12 cellular contexts compared by ENCODE assay signal in the genomic region with DNA sequence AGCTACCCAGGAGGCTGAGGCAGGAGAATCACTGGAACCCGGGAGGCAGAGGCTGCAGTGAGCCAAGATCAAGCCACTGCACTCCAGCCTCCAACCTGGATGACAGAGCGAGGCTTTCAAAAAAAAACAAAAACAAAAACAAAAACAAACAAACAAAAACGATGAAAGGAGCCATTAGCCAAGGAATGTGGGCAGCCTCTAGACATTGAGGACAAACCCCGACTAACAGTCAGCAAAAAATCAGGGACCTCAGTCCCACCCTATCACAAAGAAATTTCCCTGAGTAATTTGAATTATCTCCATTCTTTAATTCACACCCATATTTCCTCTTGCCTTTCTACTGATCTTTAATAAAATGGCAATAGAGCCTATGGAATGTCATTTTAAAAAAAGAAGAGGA.
DNase-seq lines count a peak whose midpoint lies in the region; ATAC-seq, FAIRE-seq and TF ChIP-seq lines count a peak whose summit lies in the region.
"Had no signal": no experiment of that assay in that cellular context is flagged by ENCODE, and none has a peak within 500 bp of the region (broad histone marks: within the 10 kb centered on the region; RNA-seq: fewer than 3 reads in every experiment).

No MANE protein-coding gene starts in this region.

- H3K9ac ChIP-seq in HUES6 (ENCODE audit: low read length): peak overlapping the region; percentile 8

- POLR2A ChIA-PET in A549 (lab: Yijun Ruan, JAX): no interaction called here
- POLR2A ChIA-PET in naive thymus-derived CD4-positive, alpha-beta T cell (lab: Charles Lee): no interaction called here

- H3K4me3 ChIP-seq in A549: no peak overlapping the region
- peak overlapping the region; percentile 5; the same call in 1 of the 2 replicates for H3K4me3 ChIP-seq in HUES6 (ENCODE audit: low read depth, low read length)
- H3K4me3 ChIP-seq in ascending aorta: no peak overlapping the region
- no peak overlapping the region for H3K4me3 ChIP-seq in naive thymus-derived CD4-positive, alpha-beta T cell (ENCODE audit: low read length)
- H3K4me3 ChIP-seq in dorsolateral prefrontal cortex: no peak overlapping the region
- H3K4me3 ChIP-seq: right atrium auricular region had no signal

- TF ChIP-seq EP300 in A549 (IDR thresholded peaks at IDR 0.05): no peak

- peaks cover 30% of the 10 kb centered on the region for H3K4me1 ChIP-seq in A549
- H3K4me1 ChIP-seq in HUES6 (ENCODE audit: control insufficient read depth, insufficient read depth, low read length): peaks cover 18% of the 10 kb centered on the region
- peaks cover 0 to 7% of the 10 kb centered on the region in 2 donors for H3K4me1 ChIP-seq in ascending aorta
- H3K4me1 ChIP-seq in naive thymus-derived CD4-positive, alpha-beta T cell (ENCODE audit: control insufficient read depth in 2 of 2, insufficient read depth in 2 of 2, low read length in 2 of 2): no peaks in the 10 kb centered on the region
- H3K4me1 ChIP-seq: right atrium auricular region had no signal

- H3K9me3 ChIP-seq in A549 (peaks cover 4% of the 10 kb centered on the region; the same call in 1 of the 3 replicates), HUES6 (ENCODE audit: control insufficient read depth, insufficient read depth, low read depth, low read length) (peaks cover 2% of the 10 kb centered on the region), ascending aorta (no peaks in the 10 kb centered on the region)
- H3K9me3 ChIP-seq in naive thymus-derived CD4-positive, alpha-beta T cell (ENCODE audit: control insufficient read depth in 2 of 3, low read length in 3 of 3): no peaks in the 10 kb centered on the region

- H3K27me3 Mint-ChIP-seq in naive thymus-derived CD4-positive, alpha-beta T cell: no peaks in the 10 kb centered on the region

- H3K27ac ChIP-seq in A549 (peak overlapping the region; percentile 61 to 75), HUES6 (ENCODE audit: low read depth, low read length) (peak overlapping the region; percentile 76; the same call in 1 of the 2 replicates), ascending aorta (peak overlapping the region; percentile 69 to 70), dorsolateral prefrontal cortex (peak overlapping the region in 4 of 59 donors; percentile 15 to 71 (median 30))
- H3K27ac ChIP-seq in naive thymus-derived CD4-positive, alpha-beta T cell (ENCODE audit: low read depth, low read length): no peak overlapping the region

- no peaks in the 10 kb centered on the region for H3K36me3 ChIP-seq in HUES6 (ENCODE audit: control insufficient read depth, insufficient read depth, low read length)
- H3K36me3 ChIP-seq in ascending aorta: peaks cover 0 to 11% of the 10 kb centered on the region in 2 donors
- peaks cover 0 to 17% (median 0%) of the 10 kb centered on the region in 3 experiments for H3K36me3 ChIP-seq in naive thymus-derived CD4-positive, alpha-beta T cell (ENCODE audit: control insufficient read depth in 2 of 3, insufficient read depth in 3 of 3, low read length in 3 of 3)

- H3K27me3 ChIP-seq in HUES6 (ENCODE audit: control insufficient read depth, insufficient read depth, low read length): no peaks in the 10 kb centered on the region
- no peaks in the 10 kb centered on the region for H3K27me3 ChIP-seq in ascending aorta
- H3K27me3 ChIP-seq in naive thymus-derived CD4-positive, alpha-beta T cell (ENCODE audit: control insufficient read depth in 2 of 2, insufficient read depth in 2 of 2, low read length in 2 of 2): no peaks in the 10 kb centered on the region
- H3K27me3 ChIP-seq in dorsolateral prefrontal cortex: no peaks in the 10 kb centered on the region
- H3K27me3 ChIP-seq: right atrium auricular region had no signal

- CTCF ChIA-PET in A549 (lab: Yijun Ruan, JAX): no interaction called here
- CTCF ChIA-PET in naive thymus-derived CD4-positive, alpha-beta T cell (lab: Charles Lee): interaction anchor here (0.6 kb wide), 1 partner anchor 53 kb away, joined by 5 read pairs; no protein-coding TSS in a partner anchor

- TF ChIP-seq CTCF in A549 (IDR thresholded peaks at IDR 0.05): no peak
- no peak for TF ChIP-seq CTCF in ascending aorta (IDR thresholded peaks at IDR 0.05)
- no peak for TF ChIP-seq CTCF in dorsolateral prefrontal cortex (IDR thresholded peaks at IDR 0.05 in 54 of 56, conservative IDR thresholded peaks at IDR 0.05 in 2 of 56; ENCODE audit: low read depth in 1 of 56, partially characterized antibody in 56 of 56)

- peak overlapping the region in 2 of 10 donors; percentile 6 to 60 for H3K4me3 Mint-ChIP-seq in naive thymus-derived CD4-positive, alpha-beta T cell

- peaks cover 0 to 44% (median 8%) of the 10 kb centered on the region in 7 donors for H3K4me1 Mint-ChIP-seq in naive thymus-derived CD4-positive, alpha-beta T cell

- H3K9me3 Mint-ChIP-seq in naive thymus-derived CD4-positive, alpha-beta T cell: peaks cover 0 to 4% (median under 1%) of the 10 kb centered on the region in 11 donors

- peak overlapping the region; percentile 73 for H3K4me2 ChIP-seq in A549

- H3K36me3 Mint-ChIP-seq in naive thymus-derived CD4-positive, alpha-beta T cell: peaks cover 7 to 41% (median 16%) of the 10 kb centered on the region in 5 donors

- DNase-seq in A549 (ENCODE audit: low read depth in 1 of 2, low spot score in 1 of 2) (peak in 1 of 2 experiments; percentile 5), ascending aorta (ENCODE audit: low spot score in 2 of 2) (no peak), SK-N-DZ (ENCODE audit: low spot score) (no peak), dorsolateral prefrontal cortex (no peak), COLO668 (lab: John Stamatoyannopoulos, UW; ENCODE audit: unreplicated experiment) (no peak)
- no peak for DNase-seq in naive thymus-derived CD4-positive, alpha-beta T cell
- DNase-seq: midbrain, SHP77 had no signal

- intact Hi-C loops in ascending aorta (cut with DNase I) (loop anchor here (2.0 to 10.0 kb wide), 2 partner anchors 76 to 116 kb away; a partner anchor contains a TSS), dorsolateral prefrontal cortex (cut with DNase I) (no loop called here)
- intact Hi-C loops in naive thymus-derived CD4-positive, alpha-beta T cell (cut with micrococcal nuclease): loop anchor here in 1 of 2 donors (1.0 to 5.0 kb wide), 4 partner anchors 34 to 137 kb away; a partner anchor contains a TSS

- no peak for TF ChIP-seq POLR2A in A549 (IDR thresholded peaks at IDR 0.05; ENCODE audit: low read length)

- peak overlapping the region in 5 of 9 donors; percentile 5 to 91 (median 85) for H3K27ac Mint-ChIP-seq in naive thymus-derived CD4-positive, alpha-beta T cell

- peak in 1 of 2 experiments; percentile 50; a peak in 3 of 6 replicates for ATAC-seq in A549
- ATAC-seq in naive thymus-derived CD4-positive, alpha-beta T cell: no peak
- ATAC-seq in GM18520 (IDR thresholded peaks at IDR 0.05; ENCODE audit: unreplicated experiment): no peak

- TF ChIP-seq RAD21 in A549 (conservative IDR thresholded peaks at IDR 0.05 in 1 of 2, IDR thresholded peaks at IDR 0.05 in 1 of 2): no peak

- no peak for FAIRE-seq in A549 (lab: Jason Lieb, UNC)
- FAIRE-seq: G401.6 had no signal

- WGBS in A549 (ENCODE audit: missing lambda C conversion rate): 45% methylated on average over 4 of the region's 4 CpGs

TF ChIP-seq in A549, 52 proteins besides CTCF, POLR2A, EP300 and RAD21:
- TF ChIP-seq POLR2AphosphoS2 (conservative IDR thresholded peaks at IDR 0.05; ENCODE audit: low read length) (no peak), CBX2 (IDR thresholded peaks at IDR 0.05; ENCODE audit: borderline replicate concordance, low read depth) (no peak), RARB (CRISPR knock-in tag; IDR thresholded peaks at IDR 0.05) (no peak), RFX5 (IDR thresholded peaks at IDR 0.05) (no peak), EHMT2 (IDR thresholded peaks at IDR 0.05; ENCODE audit: low read depth) (no peak)
- TF ChIP-seq, protein P1, sequence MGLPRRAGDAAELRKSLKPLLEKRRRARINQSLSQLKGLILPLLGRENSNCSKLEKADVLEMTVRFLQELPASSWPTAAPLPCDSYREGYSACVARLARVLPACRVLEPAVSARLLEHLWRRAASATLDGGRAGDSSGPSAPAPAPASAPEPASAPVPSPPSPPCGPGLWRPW (IDR thresholded peaks at IDR 0.05): no peak
- TF ChIP-seq, protein P2, sequence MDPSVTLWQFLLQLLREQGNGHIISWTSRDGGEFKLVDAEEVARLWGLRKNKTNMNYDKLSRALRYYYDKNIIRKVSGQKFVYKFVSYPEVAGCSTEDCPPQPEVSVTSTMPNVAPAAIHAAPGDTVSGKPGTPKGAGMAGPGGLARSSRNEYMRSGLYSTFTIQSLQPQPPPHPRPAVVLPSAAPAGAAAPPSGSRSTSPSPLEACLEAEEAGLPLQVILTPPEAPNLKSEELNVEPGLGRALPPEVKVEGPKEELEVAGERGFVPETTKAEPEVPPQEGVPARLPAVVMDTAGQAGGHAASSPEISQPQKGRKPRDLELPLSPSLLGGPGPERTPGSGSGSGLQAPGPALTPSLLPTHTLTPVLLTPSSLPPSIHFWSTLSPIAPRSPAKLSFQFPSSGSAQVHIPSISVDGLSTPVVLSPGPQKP (IDR thresholded peaks at IDR 0.05; ENCODE audit: low read depth, low read length): no peak
TF ChIP-seq in A549: peak in this region for 0.
